In the genomic region with DNA sequence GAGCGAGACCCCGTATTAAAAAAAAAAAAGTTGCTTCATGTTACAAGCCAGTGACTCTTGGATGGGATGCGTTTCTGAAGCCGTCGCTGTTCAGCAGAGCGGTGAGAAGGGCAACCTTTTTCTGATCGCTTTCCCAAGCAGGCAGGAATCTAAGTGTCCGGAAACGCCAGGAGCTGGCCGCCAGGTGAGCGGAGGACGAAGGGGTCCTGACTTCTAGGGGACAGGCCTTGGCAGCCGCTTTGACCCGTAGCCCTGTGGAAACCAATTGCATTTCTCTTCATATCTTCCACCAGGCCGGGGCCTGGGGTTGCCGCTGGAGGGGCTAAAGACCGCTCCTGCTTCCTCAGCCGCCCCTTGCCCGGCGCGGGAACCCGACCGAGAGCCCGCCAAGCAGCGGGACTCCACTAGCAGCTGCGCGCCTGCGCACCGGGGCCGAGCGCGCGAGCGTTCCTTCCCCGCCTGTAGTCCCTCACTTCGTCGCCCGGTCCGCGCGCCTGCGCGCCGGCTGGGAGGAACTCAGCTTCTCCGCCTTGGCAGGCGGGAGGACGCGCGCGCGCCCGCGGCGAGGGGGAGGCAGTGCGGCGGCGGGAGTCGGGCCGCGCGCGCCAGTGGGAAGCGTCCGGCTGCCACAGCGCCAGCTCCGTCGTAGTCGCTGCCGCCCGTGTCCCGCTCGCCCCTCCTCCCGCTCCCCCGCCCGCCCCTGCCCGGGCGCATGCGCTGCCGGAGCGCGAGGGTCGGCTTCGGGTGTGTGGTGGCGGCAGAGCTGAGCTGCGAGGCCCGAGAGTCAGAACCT, we compare ENCODE assay signal across 8 cellular contexts. TPM values are rescaled to one million over a fixed set of nuclear protein-coding genes. Genes with fewer than 3 reads are reported as not detected.
A peak's percentile ranks its signal among the peaks of the same experiment; 100 is the strongest.
DNase-seq lines count a peak whose midpoint lies in the region; ATAC-seq and TF ChIP-seq lines count a peak whose summit lies in the region.

Gene SPEN (plus strand): TSS at position 608 of the 793 bp plus-strand sequence. CDS start 361 bp downstream, outside the sequence.

- H3K27ac Mint-ChIP-seq in CD4-positive, alpha-beta memory T cell, result peak within 1 kb of the TSS; percentile 97 to 99 (median 98)

- ATAC-seq in GM19468 (IDR thresholded peaks at IDR 0.05; ENCODE audit: extremely low read depth, unreplicated experiment) (peak; percentile 69), lung (ENCODE audit: insufficient read depth, low FRiP score) (peak; percentile 93)

- H3K4me1 Mint-ChIP-seq in CD4-positive, alpha-beta memory T cell, result peaks cover 23 to 60% (median 35%) of the 10 kb centered on the region in 4 donors

- H3K27ac ChIP-seq in CD4-positive, alpha-beta memory T cell (ENCODE audit: low read depth, low read length), result peak within 1 kb of the TSS; percentile 86
- peak within 1 kb of the TSS; percentile 66 for H3K27ac ChIP-seq in ectodermal cell (ENCODE audit: insufficient read depth, low read depth, low read length, poor library complexity, severe bottlenecking)
- peak within 1 kb of the TSS; percentile 97 to 98 for H3K27ac ChIP-seq in lung (ENCODE audit: low read depth in 1 of 2, low read length in 1 of 2)

- H3K36me3 Mint-ChIP-seq in CD4-positive, alpha-beta memory T cell, result peaks cover 0 to 15% of the 10 kb centered on the region in 2 donors

- no peaks in the 10 kb centered on the region for H3K36me3 ChIP-seq in CD4-positive, alpha-beta memory T cell (ENCODE audit: insufficient read depth, low read length)
- H3K36me3 ChIP-seq in ectodermal cell (ENCODE audit: control insufficient read depth, insufficient read depth, low read length) (no peaks in the 10 kb centered on the region), lung (ENCODE audit: control insufficient read depth in 2 of 2, insufficient read depth in 2 of 2, low read length in 2 of 2) (no peaks in the 10 kb centered on the region)

- no peaks in the 10 kb centered on the region for H3K27me3 Mint-ChIP-seq in CD4-positive, alpha-beta memory T cell

- POLR2A ChIA-PET in CD4-positive, alpha-beta memory T cell (lab: Charles Lee; ENCODE audit: partially characterized antibody), result interaction anchor here (0.8 to 12.1 kb wide), 20 partner anchors 12 to 1058 kb away, joined by 3 to 510 read pairs (median 4); partner anchors contain the start of gene ZBTB17

- H3K4me3 Mint-ChIP-seq in CD4-positive, alpha-beta memory T cell, result peak within 1 kb of the TSS; percentile 95 to 99 (median 98)

- no peaks in the 10 kb centered on the region for H3K9me3 ChIP-seq in CD4-positive, alpha-beta memory T cell (ENCODE audit: control insufficient read depth in 1 of 2, low read length in 2 of 2)
- H3K9me3 ChIP-seq in ectodermal cell (ENCODE audit: control insufficient read depth, low read length) (no peaks in the 10 kb centered on the region), lung (ENCODE audit: control insufficient read depth in 2 of 2, insufficient read depth in 1 of 2, low read length in 1 of 2) (no peaks in the 10 kb centered on the region)

- H3K27me3 ChIP-seq in CD4-positive, alpha-beta memory T cell (ENCODE audit: insufficient read depth, low read length), result no peaks in the 10 kb centered on the region
- no peaks in the 10 kb centered on the region for H3K27me3 ChIP-seq in ectodermal cell (ENCODE audit: control insufficient read depth, insufficient read depth, low read length, poor library complexity, severe bottlenecking)
- no peaks in the 10 kb centered on the region for H3K27me3 ChIP-seq in lung (ENCODE audit: control insufficient read depth, insufficient read depth)

- peak within 1 kb of the TSS; percentile 62 to 65 for H3K4me3 ChIP-seq in CD4-positive, alpha-beta memory T cell (ENCODE audit: low read length in 2 of 2)
- H3K4me3 ChIP-seq in ectodermal cell (ENCODE audit: insufficient read depth, low read depth, low read length), result peak within 1 kb of the TSS; percentile 72
- peak within 1 kb of the TSS; percentile 90 for H3K4me3 ChIP-seq in lung

- CTCF ChIA-PET in CD4-positive, alpha-beta memory T cell (lab: Charles Lee; ENCODE audit: partially characterized antibody), result interaction anchor here (2.8 to 2.9 kb wide), 3 partner anchors 10 to 31 kb away, joined by 10 to 18 read pairs (median 14); no protein-coding TSS in a partner anchor

- peaks cover 0 to 3% (median 0%) of the 10 kb centered on the region in 8 donors for H3K9me3 Mint-ChIP-seq in CD4-positive, alpha-beta memory T cell

- peak; percentile 98 to 99 (median 99) for DNase-seq in CD4-positive, alpha-beta memory T cell
- peak; percentile 80 for DNase-seq in HS-5 (ENCODE audit: low read depth)
- DNase-seq in NK-92 (lab: John Stamatoyannopoulos, UW; ENCODE audit: unreplicated experiment), result peak; percentile 80
- DNase-seq in activated CD8-positive, alpha-beta memory T cell treated with anti-CD3 and anti-CD28 coated beads for 1 hour (ENCODE audit: extremely low read depth in 1 of 2, low read depth in 1 of 2), result peak; percentile 86 to 98
- peak; percentile 97 for DNase-seq in lung (ENCODE audit: low spot score)
- peak; percentile 92 to 97 (median 97) for DNase-seq in stimulated activated CD4-positive, alpha-beta T cell treated with anti-CD3 and anti-CD28 coated beads, TNF-alpha, amount 100 ng/mL, for 24 hours (ENCODE audit: low read depth in 3 of 3)

- H3K4me1 ChIP-seq in CD4-positive, alpha-beta memory T cell (ENCODE audit: insufficient read depth, low read length), result peaks cover 52% of the 10 kb centered on the region
- peaks cover 13% of the 10 kb centered on the region for H3K4me1 ChIP-seq in ectodermal cell (ENCODE audit: control insufficient read depth, insufficient read depth, low read length)
- H3K4me1 ChIP-seq in lung (ENCODE audit: control insufficient read depth in 2 of 2, insufficient read depth in 2 of 2, low read length in 2 of 2), result peaks cover 3% of the 10 kb centered on the region in 2 donors

- intact Hi-C loops in CD4-positive, alpha-beta memory T cell (cut with micrococcal nuclease), result loop anchor here (1.0 to 5.0 kb wide), 3 partner anchors 12 to 1205 kb away; partner anchors contain the start of gene SDHB

- WGBS in ectodermal cell, 2 experiments, result 2% methylated on average over 86 of the region's 86 CpGs
- 0 to 1% methylated on average over 55 to 86 of the region's 86 CpGs for WGBS in lung, 2 donors

- TF ChIP-seq CTCF in lung (IDR thresholded peaks at IDR 0.05; ENCODE audit: control extremely low read depth, extremely low read depth), result no peak

RNA-seq across cellular contexts. Expression of gene SPEN, which starts in this region (rescaled TPM):
- 10 to 100 TPM; 80.8 to 87.8 TPM for total RNA-seq in CD4-positive, alpha-beta memory T cell
- polyA plus RNA-seq in CD4-positive, alpha-beta memory T cell, result 10 to 100 TPM in 1 of 2 donors, 1 to 10 TPM in 1; 2.4 to 44.0 TPM
- polyA plus RNA-seq in ectodermal cell (2013, experiment 1 of 4), result 44.1 TPM
- polyA plus RNA-seq in ectodermal cell (2013, experiment 2 of 4), result 54.7 TPM
- polyA plus RNA-seq in ectodermal cell (2013, experiment 3 of 4), result 42.2 TPM
- polyA plus RNA-seq in ectodermal cell (2013, experiment 4 of 4), result 55.0 TPM
- 10 to 100 TPM; 50.0 to 82.3 TPM for total RNA-seq in lung
- polyA plus RNA-seq in lung, result 10 to 100 TPM; 10.7 to 23.5 TPM

Comparison
In these comparisons a context has a peak if more than half of its experiments do, and no peak if none do; other contexts are left out.
1. Peak in every context shown above with its lines: DNase-seq, ATAC-seq, H3K4me3 ChIP-seq and H3K27ac ChIP-seq.